ENCODE assay signal across 1 cellular context in the genomic region with DNA sequence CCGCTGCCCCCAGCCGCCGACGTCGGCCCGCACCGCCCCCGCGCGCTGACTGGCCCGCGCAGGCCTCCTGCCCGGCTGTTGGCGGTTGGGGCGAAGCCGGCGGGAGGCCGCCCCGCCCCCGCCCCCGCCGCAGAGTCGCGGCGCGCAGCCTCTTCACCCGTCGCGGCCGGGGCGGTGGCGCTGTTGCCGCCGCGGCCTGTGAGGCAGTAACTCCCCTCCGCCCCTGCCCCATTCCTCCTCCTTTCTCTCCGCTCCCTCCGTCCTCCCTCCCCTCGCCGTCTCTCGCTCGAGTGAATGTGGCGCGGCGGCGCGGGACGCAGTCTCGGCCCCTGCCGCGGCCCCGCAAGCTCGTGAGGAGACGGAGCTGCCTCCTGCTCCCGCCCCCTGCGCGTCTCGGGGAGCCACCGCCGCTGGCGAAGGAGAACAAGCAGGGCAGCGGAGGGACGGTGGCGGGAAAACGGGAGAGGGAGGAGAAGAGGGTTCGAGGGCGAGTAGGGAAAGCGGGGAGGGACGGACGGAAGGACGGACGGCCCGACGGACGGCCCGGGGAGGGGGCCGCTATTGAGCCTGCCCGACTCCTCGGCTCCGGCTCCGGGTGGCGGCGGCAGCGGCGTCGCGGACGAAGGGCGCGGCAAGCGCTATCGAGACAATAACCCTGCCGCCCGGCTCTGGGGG.
A peak's percentile ranks its signal among the peaks of the same experiment; 100 is the strongest.
TF ChIP-seq lines count a peak whose summit lies in the region.

No MANE protein-coding gene starts in this region.

TF ChIP-seq in HepG2, 621 proteins besides CTCF, POLR2A, EP300 and RAD21 (continued from another document and continues in another):
- TF ChIP-seq, protein P1, sequence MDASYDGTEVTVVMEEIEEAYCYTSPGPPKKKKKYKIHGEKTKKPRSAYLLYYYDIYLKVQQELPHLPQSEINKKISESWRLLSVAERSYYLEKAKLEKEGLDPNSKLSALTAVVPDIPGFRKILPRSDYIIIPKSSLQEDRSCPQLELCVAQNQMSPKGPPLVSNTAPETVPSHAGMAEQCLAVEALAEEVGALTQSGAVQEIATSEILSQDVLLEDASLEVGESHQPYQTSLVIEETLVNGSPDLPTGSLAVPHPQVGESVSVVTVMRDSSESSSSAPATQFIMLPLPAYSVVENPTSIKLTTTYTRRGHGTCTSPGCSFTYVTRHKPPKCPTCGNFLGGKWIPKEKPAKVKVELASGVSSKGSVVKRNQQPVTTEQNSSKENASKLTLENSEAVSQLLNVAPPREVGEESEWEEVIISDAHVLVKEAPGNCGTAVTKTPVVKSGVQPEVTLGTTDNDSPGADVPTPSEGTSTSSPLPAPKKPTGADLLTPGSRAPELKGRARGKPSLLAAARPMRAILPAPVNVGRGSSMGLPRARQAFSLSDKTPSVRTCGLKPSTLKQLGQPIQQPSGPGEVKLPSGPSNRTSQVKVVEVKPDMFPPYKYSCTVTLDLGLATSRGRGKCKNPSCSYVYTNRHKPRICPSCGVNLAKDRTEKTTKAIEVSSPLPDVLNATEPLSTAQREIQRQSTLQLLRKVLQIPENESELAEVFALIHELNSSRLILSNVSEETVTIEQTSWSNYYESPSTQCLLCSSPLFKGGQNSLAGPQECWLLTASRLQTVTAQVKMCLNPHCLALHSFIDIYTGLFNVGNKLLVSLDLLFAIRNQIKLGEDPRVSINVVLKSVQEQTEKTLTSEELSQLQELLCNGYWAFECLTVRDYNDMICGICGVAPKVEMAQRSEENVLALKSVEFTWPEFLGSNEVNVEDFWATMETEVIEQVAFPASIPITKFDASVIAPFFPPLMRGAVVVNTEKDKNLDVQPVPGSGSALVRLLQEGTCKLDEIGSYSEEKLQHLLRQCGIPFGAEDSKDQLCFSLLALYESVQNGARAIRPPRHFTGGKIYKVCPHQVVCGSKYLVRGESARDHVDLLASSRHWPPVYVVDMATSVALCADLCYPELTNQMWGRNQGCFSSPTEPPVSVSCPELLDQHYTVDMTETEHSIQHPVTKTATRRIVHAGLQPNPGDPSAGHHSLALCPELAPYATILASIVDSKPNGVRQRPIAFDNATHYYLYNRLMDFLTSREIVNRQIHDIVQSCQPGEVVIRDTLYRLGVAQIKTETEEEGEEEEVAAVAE (CRISPR knock-in tag; IDR thresholded peaks at IDR 0.05; ENCODE audit: borderline replicate concordance): peak; percentile 75; the same call in 1 of the 2 replicates
- TF ChIP-seq TBL1XR1 (IDR thresholded peaks at IDR 0.05; ENCODE audit: borderline replicate concordance, low read length, partially characterized antibody): no peak
- no peak for TF ChIP-seq GLI4 (CRISPR knock-in tag; IDR thresholded peaks at IDR 0.05; ENCODE audit: borderline replicate concordance)
- TF ChIP-seq ZSCAN25 (CRISPR knock-in tag; IDR thresholded peaks at IDR 0.05): no peak; the same call in 1 of the 2 replicates
- TF ChIP-seq, protein P2, sequence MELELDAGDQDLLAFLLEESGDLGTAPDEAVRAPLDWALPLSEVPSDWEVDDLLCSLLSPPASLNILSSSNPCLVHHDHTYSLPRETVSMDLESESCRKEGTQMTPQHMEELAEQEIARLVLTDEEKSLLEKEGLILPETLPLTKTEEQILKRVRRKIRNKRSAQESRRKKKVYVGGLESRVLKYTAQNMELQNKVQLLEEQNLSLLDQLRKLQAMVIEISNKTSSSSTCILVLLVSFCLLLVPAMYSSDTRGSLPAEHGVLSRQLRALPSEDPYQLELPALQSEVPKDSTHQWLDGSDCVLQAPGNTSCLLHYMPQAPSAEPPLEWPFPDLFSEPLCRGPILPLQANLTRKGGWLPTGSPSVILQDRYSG (CRISPR knock-in tag; IDR thresholded peaks at IDR 0.05): no peak
- peak; percentile 53; the same call in 1 of the 2 replicates for TF ChIP-seq YEATS4 (CRISPR knock-in tag; IDR thresholded peaks at IDR 0.05; ENCODE audit: borderline replicate concordance)
- TF ChIP-seq NFYB (CRISPR knock-in tag; IDR thresholded peaks at IDR 0.05): no peak
- peak; percentile 47 for TF ChIP-seq FOXO1 (CRISPR knock-in tag; IDR thresholded peaks at IDR 0.05)
- TF ChIP-seq GTF2F1 (IDR thresholded peaks at IDR 0.05; ENCODE audit: low read length): no peak
- no peak for TF ChIP-seq CHD2 (IDR thresholded peaks at IDR 0.05; ENCODE audit: low read depth, low read length)
- no peak; the same call in 1 of the 2 replicates for TF ChIP-seq CHD4 (IDR thresholded peaks at IDR 0.05; ENCODE audit: borderline replicate concordance, low read length)
- TF ChIP-seq HES4 (CRISPR knock-in tag; IDR thresholded peaks at IDR 0.05; ENCODE audit: borderline replicate concordance): no peak
- TF ChIP-seq SKI (IDR thresholded peaks at IDR 0.05; ENCODE audit: partially characterized antibody): peak; percentile 83
- no peak for TF ChIP-seq ZNF549 (CRISPR knock-in tag; IDR thresholded peaks at IDR 0.05)
- TF ChIP-seq SAFB2 (CRISPR knock-in tag; IDR thresholded peaks at IDR 0.05; ENCODE audit: borderline replicate concordance, low read depth): peak; percentile 23; the same call in 1 of the 2 replicates
- TF ChIP-seq ZNF841 (CRISPR knock-in tag; IDR thresholded peaks at IDR 0.05; ENCODE audit: borderline replicate concordance): no peak; the same call in 1 of the 2 replicates
- TF ChIP-seq JDP2 (CRISPR knock-in tag; IDR thresholded peaks at IDR 0.05; ENCODE audit: borderline replicate concordance): no peak
- TF ChIP-seq, protein P3, sequence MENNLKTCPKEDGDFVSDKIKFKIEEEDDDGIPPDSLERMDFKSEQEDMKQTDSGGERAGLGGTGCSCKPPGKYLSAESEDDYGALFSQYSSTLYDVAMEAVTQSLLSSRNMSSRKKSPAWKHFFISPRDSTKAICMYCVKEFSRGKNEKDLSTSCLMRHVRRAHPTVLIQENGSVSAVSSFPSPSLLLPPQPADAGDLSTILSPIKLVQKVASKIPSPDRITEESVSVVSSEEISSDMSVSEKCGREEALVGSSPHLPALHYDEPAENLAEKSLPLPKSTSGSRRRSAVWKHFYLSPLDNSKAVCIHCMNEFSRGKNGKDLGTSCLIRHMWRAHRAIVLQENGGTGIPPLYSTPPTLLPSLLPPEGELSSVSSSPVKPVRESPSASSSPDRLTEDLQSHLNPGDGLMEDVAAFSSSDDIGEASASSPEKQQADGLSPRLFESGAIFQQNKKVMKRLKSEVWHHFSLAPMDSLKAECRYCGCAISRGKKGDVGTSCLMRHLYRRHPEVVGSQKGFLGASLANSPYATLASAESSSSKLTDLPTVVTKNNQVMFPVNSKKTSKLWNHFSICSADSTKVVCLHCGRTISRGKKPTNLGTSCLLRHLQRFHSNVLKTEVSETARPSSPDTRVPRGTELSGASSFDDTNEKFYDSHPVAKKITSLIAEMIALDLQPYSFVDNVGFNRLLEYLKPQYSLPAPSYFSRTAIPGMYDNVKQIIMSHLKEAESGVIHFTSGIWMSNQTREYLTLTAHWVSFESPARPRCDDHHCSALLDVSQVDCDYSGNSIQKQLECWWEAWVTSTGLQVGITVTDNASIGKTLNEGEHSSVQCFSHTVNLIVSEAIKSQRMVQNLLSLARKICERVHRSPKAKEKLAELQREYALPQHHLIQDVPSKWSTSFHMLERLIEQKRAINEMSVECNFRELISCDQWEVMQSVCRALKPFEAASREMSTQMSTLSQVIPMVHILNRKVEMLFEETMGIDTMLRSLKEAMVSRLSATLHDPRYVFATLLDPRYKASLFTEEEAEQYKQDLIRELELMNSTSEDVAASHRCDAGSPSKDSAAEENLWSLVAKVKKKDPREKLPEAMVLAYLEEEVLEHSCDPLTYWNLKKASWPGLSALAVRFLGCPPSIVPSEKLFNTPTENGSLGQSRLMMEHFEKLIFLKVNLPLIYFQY (CRISPR knock-in tag; IDR thresholded peaks at IDR 0.05; ENCODE audit: borderline replicate concordance): no peak; the same call in 1 of the 2 replicates
- TF ChIP-seq PCBP2 (optimal IDR thresholded peaks at IDR 0.05; ENCODE audit: low read depth, low read length, poor library complexity, severe bottlenecking): no peak
- TF ChIP-seq, protein P4, sequence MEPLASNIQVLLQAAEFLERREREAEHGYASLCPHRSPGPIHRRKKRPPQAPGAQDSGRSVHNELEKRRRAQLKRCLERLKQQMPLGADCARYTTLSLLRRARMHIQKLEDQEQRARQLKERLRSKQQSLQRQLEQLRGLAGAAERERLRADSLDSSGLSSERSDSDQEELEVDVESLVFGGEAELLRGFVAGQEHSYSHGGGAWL (CRISPR knock-in tag; IDR thresholded peaks at IDR 0.05): peak; percentile 45; the same call in 1 of the 2 replicates
- no peak for TF ChIP-seq NFE2L2 (IDR thresholded peaks at IDR 0.05; ENCODE audit: low read length)
- TF ChIP-seq ZMYM2 (CRISPR knock-in tag; IDR thresholded peaks at IDR 0.05): no peak
- TF ChIP-seq RBFOX2 (IDR thresholded peaks at IDR 0.05; ENCODE audit: low read depth, low read length): peak; percentile 97
- no peak for TF ChIP-seq YY1 (IDR thresholded peaks at IDR 0.05; ENCODE audit: insufficient read depth, insufficient replicate concordance, low read depth, low read length)
- TF ChIP-seq CBX1 (IDR thresholded peaks at IDR 0.05; ENCODE audit: low read depth): no peak
- TF ChIP-seq, protein P5, sequence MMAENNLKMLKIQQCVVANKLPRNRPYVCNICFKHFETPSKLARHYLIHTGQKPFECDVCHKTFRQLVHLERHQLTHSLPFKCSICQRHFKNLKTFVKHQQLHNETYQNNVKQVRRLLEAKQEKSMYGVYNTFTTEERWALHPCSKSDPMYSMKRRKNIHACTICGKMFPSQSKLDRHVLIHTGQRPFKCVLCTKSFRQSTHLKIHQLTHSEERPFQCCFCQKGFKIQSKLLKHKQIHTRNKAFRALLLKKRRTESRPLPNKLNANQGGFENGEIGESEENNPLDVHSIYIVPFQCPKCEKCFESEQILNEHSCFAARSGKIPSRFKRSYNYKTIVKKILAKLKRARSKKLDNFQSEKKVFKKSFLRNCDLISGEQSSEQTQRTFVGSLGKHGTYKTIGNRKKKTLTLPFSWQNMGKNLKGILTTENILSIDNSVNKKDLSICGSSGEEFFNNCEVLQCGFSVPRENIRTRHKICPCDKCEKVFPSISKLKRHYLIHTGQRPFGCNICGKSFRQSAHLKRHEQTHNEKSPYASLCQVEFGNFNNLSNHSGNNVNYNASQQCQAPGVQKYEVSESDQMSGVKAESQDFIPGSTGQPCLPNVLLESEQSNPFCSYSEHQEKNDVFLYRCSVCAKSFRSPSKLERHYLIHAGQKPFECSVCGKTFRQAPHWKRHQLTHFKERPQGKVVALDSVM (CRISPR knock-in tag; IDR thresholded peaks at IDR 0.05): no peak
- TF ChIP-seq SIX1 (CRISPR knock-in tag; IDR thresholded peaks at IDR 0.05; ENCODE audit: borderline replicate concordance): no peak
- no peak for TF ChIP-seq SRF (IDR thresholded peaks at IDR 0.05; ENCODE audit: low read depth, low read length)
- TF ChIP-seq, protein P6, sequence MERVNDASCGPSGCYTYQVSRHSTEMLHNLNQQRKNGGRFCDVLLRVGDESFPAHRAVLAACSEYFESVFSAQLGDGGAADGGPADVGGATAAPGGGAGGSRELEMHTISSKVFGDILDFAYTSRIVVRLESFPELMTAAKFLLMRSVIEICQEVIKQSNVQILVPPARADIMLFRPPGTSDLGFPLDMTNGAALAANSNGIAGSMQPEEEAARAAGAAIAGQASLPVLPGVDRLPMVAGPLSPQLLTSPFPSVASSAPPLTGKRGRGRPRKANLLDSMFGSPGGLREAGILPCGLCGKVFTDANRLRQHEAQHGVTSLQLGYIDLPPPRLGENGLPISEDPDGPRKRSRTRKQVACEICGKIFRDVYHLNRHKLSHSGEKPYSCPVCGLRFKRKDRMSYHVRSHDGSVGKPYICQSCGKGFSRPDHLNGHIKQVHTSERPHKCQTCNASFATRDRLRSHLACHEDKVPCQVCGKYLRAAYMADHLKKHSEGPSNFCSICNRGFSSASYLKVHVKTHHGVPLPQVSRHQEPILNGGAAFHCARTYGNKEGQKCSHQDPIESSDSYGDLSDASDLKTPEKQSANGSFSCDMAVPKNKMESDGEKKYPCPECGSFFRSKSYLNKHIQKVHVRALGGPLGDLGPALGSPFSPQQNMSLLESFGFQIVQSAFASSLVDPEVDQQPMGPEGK (CRISPR knock-in tag; IDR thresholded peaks at IDR 0.05): peak; percentile 70; the same call in 1 of the 2 replicates
- TF ChIP-seq, protein P7, sequence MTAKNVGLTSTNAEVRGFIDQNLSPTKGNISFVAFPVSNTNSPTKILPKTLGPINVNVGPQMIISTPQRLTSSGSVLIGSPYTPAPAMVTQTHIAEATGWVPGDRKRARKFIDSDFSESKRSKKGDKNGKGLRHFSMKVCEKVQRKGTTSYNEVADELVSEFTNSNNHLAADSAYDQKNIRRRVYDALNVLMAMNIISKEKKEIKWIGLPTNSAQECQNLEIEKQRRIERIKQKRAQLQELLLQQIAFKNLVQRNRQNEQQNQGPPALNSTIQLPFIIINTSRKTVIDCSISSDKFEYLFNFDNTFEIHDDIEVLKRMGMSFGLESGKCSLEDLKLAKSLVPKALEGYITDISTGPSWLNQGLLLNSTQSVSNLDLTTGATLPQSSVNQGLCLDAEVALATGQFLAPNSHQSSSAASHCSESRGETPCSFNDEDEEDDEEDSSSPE (CRISPR knock-in tag; IDR thresholded peaks at IDR 0.05): peak; percentile 87
- no peak for TF ChIP-seq ZEB1 (IDR thresholded peaks at IDR 0.05; ENCODE audit: insufficient replicate concordance, low read depth)
- no peak for TF ChIP-seq TBP (CRISPR knock-in tag; IDR thresholded peaks at IDR 0.05)
- TF ChIP-seq TBX3 (IDR thresholded peaks at IDR 0.05; ENCODE audit: borderline replicate concordance): no peak
- TF ChIP-seq, protein P8, sequence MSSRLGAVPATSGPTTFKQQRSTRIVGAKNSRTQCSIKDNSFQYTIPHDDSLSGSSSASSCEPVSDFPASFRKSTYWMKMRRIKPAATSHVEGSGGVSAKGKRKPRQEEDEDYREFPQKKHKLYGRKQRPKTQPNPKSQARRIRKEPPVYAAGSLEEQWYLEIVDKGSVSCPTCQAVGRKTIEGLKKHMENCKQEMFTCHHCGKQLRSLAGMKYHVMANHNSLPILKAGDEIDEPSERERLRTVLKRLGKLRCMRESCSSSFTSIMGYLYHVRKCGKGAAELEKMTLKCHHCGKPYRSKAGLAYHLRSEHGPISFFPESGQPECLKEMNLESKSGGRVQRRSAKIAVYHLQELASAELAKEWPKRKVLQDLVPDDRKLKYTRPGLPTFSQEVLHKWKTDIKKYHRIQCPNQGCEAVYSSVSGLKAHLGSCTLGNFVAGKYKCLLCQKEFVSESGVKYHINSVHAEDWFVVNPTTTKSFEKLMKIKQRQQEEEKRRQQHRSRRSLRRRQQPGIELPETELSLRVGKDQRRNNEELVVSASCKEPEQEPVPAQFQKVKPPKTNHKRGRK (CRISPR knock-in tag; IDR thresholded peaks at IDR 0.05): no peak
- no peak for TF ChIP-seq ZNF354B (CRISPR knock-in tag; IDR thresholded peaks at IDR 0.05)
- TF ChIP-seq, protein P9, sequence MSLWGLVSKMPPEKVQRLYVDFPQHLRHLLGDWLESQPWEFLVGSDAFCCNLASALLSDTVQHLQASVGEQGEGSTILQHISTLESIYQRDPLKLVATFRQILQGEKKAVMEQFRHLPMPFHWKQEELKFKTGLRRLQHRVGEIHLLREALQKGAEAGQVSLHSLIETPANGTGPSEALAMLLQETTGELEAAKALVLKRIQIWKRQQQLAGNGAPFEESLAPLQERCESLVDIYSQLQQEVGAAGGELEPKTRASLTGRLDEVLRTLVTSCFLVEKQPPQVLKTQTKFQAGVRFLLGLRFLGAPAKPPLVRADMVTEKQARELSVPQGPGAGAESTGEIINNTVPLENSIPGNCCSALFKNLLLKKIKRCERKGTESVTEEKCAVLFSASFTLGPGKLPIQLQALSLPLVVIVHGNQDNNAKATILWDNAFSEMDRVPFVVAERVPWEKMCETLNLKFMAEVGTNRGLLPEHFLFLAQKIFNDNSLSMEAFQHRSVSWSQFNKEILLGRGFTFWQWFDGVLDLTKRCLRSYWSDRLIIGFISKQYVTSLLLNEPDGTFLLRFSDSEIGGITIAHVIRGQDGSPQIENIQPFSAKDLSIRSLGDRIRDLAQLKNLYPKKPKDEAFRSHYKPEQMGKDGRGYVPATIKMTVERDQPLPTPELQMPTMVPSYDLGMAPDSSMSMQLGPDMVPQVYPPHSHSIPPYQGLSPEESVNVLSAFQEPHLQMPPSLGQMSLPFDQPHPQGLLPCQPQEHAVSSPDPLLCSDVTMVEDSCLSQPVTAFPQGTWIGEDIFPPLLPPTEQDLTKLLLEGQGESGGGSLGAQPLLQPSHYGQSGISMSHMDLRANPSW (CRISPR knock-in tag; IDR thresholded peaks at IDR 0.05; ENCODE audit: borderline replicate concordance): no peak
- TF ChIP-seq ZFP36L1 (CRISPR knock-in tag; IDR thresholded peaks at IDR 0.05): no peak
- no peak for TF ChIP-seq MEF2D (CRISPR knock-in tag; IDR thresholded peaks at IDR 0.05)
